ENCODE assay signal across 25 cellular contexts in the genomic region with DNA sequence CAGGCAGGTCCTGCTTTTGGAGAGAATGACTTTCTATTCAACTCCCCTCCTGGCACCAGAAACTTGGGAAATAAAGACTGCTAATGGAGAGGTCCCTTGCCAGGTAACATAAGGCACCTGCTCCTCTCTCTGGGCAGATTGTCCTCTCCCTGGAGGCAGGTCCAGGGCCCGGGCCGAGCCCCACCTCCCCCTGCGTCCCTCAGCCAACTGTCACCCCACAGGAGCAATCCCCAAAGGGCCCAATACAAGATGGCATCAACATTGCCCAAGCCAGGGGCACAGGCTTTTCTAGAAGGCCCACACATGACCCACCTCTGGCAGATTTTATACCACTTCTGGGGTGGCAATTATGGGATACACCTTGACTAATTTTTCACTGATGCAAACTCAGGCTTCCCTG.
DNase-seq lines count a peak whose midpoint lies in the region; ATAC-seq and TF ChIP-seq lines count a peak whose summit lies in the region.
"Had no signal": no experiment of that assay in that cellular context is flagged by ENCODE, and none has a peak within 500 bp of the region (broad histone marks: within the 10 kb centered on the region; RNA-seq: fewer than 3 reads in every experiment).

No MANE protein-coding gene starts in this region.

- H3K27me3 Mint-ChIP-seq in endodermal cell (ENCODE audit: insufficient read depth) (peaks cover 14% of the 10 kb centered on the region), osteocyte (ENCODE audit: unreplicated experiment) (peaks cover 51% of the 10 kb centered on the region)
- peaks cover 15% of the 10 kb centered on the region for H3K27me3 Mint-ChIP-seq in activated T-helper 2 cell treated with anti-CD3 and anti-CD28 coated beads, Interferon-gamma antibody, Interleukin-2, Interleukin-4, amounts not matched to agents 10 μg/mL and 5 μg/mL and 100 μg/mL, durations not matched to agents 14 hours and 24 hours and 36 hours (ENCODE audit: low read depth)

- H3K4me3 ChIP-seq in coronary artery = no peak overlapping the region
- H3K4me3 ChIP-seq in endodermal cell (ENCODE audit: low read length) = no peak overlapping the region
- H3K4me3 ChIP-seq in vagina = no peak overlapping the region
- H3K4me3 ChIP-seq: BLaER1, GM12878 had no signal

- H3K27ac Mint-ChIP-seq in endodermal cell = no peak overlapping the region
- H3K27ac Mint-ChIP-seq in osteocyte (ENCODE audit: unreplicated experiment) = no peak overlapping the region
- H3K27ac Mint-ChIP-seq in activated T-helper 2 cell treated with anti-CD3 and anti-CD28 coated beads, Interferon-gamma antibody, Interleukin-2, Interleukin-4, amounts not matched to agents 10 μg/mL and 5 μg/mL and 100 μg/mL, durations not matched to agents 14 hours and 24 hours and 36 hours = no peak overlapping the region
- H3K27ac Mint-ChIP-seq: CD14-positive monocyte; CD4-positive, alpha-beta memory T cell; CD4-positive, CD25-positive, alpha-beta regulatory T cell; CD8-positive, alpha-beta memory T cell had no signal

- H3K27me3 ChIP-seq in endodermal cell (ENCODE audit: control insufficient read depth, insufficient read depth, low read length, poor library complexity, severe bottlenecking) (no peaks in the 10 kb centered on the region), vagina (no peaks in the 10 kb centered on the region)
- H3K27me3 ChIP-seq: BE2C, BLaER1 had no signal

- WGBS in endodermal cell (ENCODE audit: insufficient coverage in 1 of 2, insufficient read length in 1 of 2), 2 experiments = 90% methylated on average over 3 of the region's 3 CpGs; no CpG with 5 or more reads in 1 of the 2 experiments

- TF ChIP-seq CTCF in coronary artery (IDR thresholded peaks at IDR 0.05) = no peak
- no peak for TF ChIP-seq CTCF in endodermal cell (conservative IDR thresholded peaks at IDR 0.05)
- no peak for TF ChIP-seq CTCF in osteocyte (IDR thresholded peaks at IDR 0.05)
- no peak for TF ChIP-seq CTCF in vagina (IDR thresholded peaks at IDR 0.05)

- H3K4me1 Mint-ChIP-seq in endodermal cell = no peaks in the 10 kb centered on the region
- no peaks in the 10 kb centered on the region for H3K4me1 Mint-ChIP-seq in osteocyte (ENCODE audit: unreplicated experiment)
- no peaks in the 10 kb centered on the region for H3K4me1 Mint-ChIP-seq in activated T-helper 2 cell treated with anti-CD3 and anti-CD28 coated beads, Interferon-gamma antibody, Interleukin-2, Interleukin-4, amounts not matched to agents 10 μg/mL and 5 μg/mL and 100 μg/mL, durations not matched to agents 14 hours and 24 hours and 36 hours (ENCODE audit: low read depth)
- H3K4me1 Mint-ChIP-seq: CD4-positive, CD25-positive, alpha-beta regulatory T cell; CD8-positive, alpha-beta memory T cell had no signal

- H3K4me1 ChIP-seq in endodermal cell (ENCODE audit: control insufficient read depth, insufficient read depth, low read length) = no peaks in the 10 kb centered on the region
- H3K4me1 ChIP-seq in vagina = peaks cover 19% of the 10 kb centered on the region
- H3K4me1 ChIP-seq: BE2C, BLaER1 had no signal

- H3K9me3 ChIP-seq in endodermal cell (ENCODE audit: control insufficient read depth, low read length) = no peaks in the 10 kb centered on the region
- H3K9me3 ChIP-seq in vagina = no peaks in the 10 kb centered on the region
- H3K9me3 ChIP-seq: BE2C, BLaER1 had no signal

- DNase-seq in coronary artery (ENCODE audit: low spot score) (peak; percentile 12), endodermal cell (peak; percentile 11), osteocyte (ENCODE audit: extremely low spot score, unreplicated experiment) (peak; percentile 75), vagina (ENCODE audit: extremely low spot score in 2 of 2) (peak; percentile 64 to 70), T1000 (lab: John Stamatoyannopoulos, UW) (no peak)
- no peak for DNase-seq in activated T-helper 2 cell treated with anti-CD3 and anti-CD28 coated beads, Interferon-gamma antibody, Interleukin-2, Interleukin-4, amounts not matched to agents 10 μg/mL and 5 μg/mL and 100 μg/mL, durations not matched to agents 14 hours and 24 hours and 36 hours (ENCODE audit: low spot score)
- DNase-seq: 8988T; ACHN; BE2C; C1 segment of cervical spinal cord; CD4-positive, alpha-beta memory T cell; CD4-positive, CD25-positive, alpha-beta regulatory T cell; CD8-positive, alpha-beta memory T cell; COR-L47; DMS 273 treated with DMSO at 0.1 percent for 48 hours; DMS153; DMS53; DMS79; DND-41; EL; GDM1 had no signal

- H3K36me3 ChIP-seq in endodermal cell (ENCODE audit: control insufficient read depth, insufficient read depth, low read length) (no peaks in the 10 kb centered on the region), vagina (no peaks in the 10 kb centered on the region)
- H3K36me3 ChIP-seq: BE2C, BLaER1 had no signal

- H3K9me3 Mint-ChIP-seq in endodermal cell = no peaks in the 10 kb centered on the region
- no peaks in the 10 kb centered on the region for H3K9me3 Mint-ChIP-seq in osteocyte (ENCODE audit: unreplicated experiment)
- no peaks in the 10 kb centered on the region for H3K9me3 Mint-ChIP-seq in activated T-helper 2 cell treated with anti-CD3 and anti-CD28 coated beads, Interferon-gamma antibody, Interleukin-2, Interleukin-4, amounts not matched to agents 10 μg/mL and 5 μg/mL and 100 μg/mL, durations not matched to agents 14 hours and 24 hours and 36 hours
- H3K9me3 Mint-ChIP-seq: CD4-positive, alpha-beta memory T cell; CD4-positive, CD25-positive, alpha-beta regulatory T cell; CD8-positive, alpha-beta memory T cell had no signal

- TF ChIP-seq POLR2A in vagina (IDR thresholded peaks at IDR 0.05) = no peak

- H3K27ac ChIP-seq in coronary artery (no peak overlapping the region), endodermal cell (ENCODE audit: low read depth, low read length) (no peak overlapping the region), vagina (no peak overlapping the region)
- H3K27ac ChIP-seq: BLaER1 had no signal

- H3K36me3 Mint-ChIP-seq in endodermal cell (ENCODE audit: low read depth) (no peaks in the 10 kb centered on the region), osteocyte (ENCODE audit: unreplicated experiment) (no peaks in the 10 kb centered on the region)
- H3K36me3 Mint-ChIP-seq in activated T-helper 2 cell treated with anti-CD3 and anti-CD28 coated beads, Interferon-gamma antibody, Interleukin-2, Interleukin-4, amounts not matched to agents 10 μg/mL and 5 μg/mL and 100 μg/mL, durations not matched to agents 14 hours and 24 hours and 36 hours (ENCODE audit: low read depth) = no peaks in the 10 kb centered on the region
- H3K36me3 Mint-ChIP-seq: CD14-positive monocyte; CD4-positive, alpha-beta memory T cell; CD4-positive, CD25-positive, alpha-beta regulatory T cell; CD8-positive, alpha-beta memory T cell had no signal

- no peak overlapping the region for H3K9ac ChIP-seq in endodermal cell (ENCODE audit: extremely low read depth, low read length, poor library complexity, severe bottlenecking)
- H3K9ac ChIP-seq: BLaER1 had no signal

- ATAC-seq in GM21390 (IDR thresholded peaks at IDR 0.05; ENCODE audit: unreplicated experiment) = no peak
- ATAC-seq: GM12878 had no signal

- intact Hi-C loops in vagina (cut with DNase I) = no loop called here
- intact Hi-C loops in activated T-helper 2 cell treated with anti-CD3 and anti-CD28 coated beads, Interferon-gamma antibody, Interleukin-2, Interleukin-4, amounts not matched to agents 10 μg/mL and 5 μg/mL and 100 μg/mL, durations not matched to agents 14 hours and 24 hours and 36 hours (cut with micrococcal nuclease) = no loop called here

- no peak overlapping the region for H3K4me3 Mint-ChIP-seq in endodermal cell
- H3K4me3 Mint-ChIP-seq in osteocyte (ENCODE audit: unreplicated experiment) = no peak overlapping the region
- no peak overlapping the region for H3K4me3 Mint-ChIP-seq in activated T-helper 2 cell treated with anti-CD3 and anti-CD28 coated beads, Interferon-gamma antibody, Interleukin-2, Interleukin-4, amounts not matched to agents 10 μg/mL and 5 μg/mL and 100 μg/mL, durations not matched to agents 14 hours and 24 hours and 36 hours (ENCODE audit: low read depth)
- H3K4me3 Mint-ChIP-seq: CD14-positive monocyte; CD4-positive, alpha-beta memory T cell; CD4-positive, CD25-positive, alpha-beta regulatory T cell; CD8-positive, alpha-beta memory T cell had no signal

Comparison
In these comparisons a context has a peak if more than half of its experiments do, and no peak if none do; other contexts are left out.
1. DNase-seq: peak in coronary artery (single experiment), endodermal cell (single experiment), osteocyte (single experiment) and vagina (2 of 2); none in activated T-helper 2 cell treated with anti-CD3 and anti-CD28 coated beads, Interferon-gamma antibody, Interleukin-2, Interleukin-4, amounts not matched to agents 10 μg/mL and 5 μg/mL and 100 μg/mL, durations not matched to agents 14 hours and 24 hours and 36 hours (single experiment) and T1000 (single experiment).